In the genomic region with DNA sequence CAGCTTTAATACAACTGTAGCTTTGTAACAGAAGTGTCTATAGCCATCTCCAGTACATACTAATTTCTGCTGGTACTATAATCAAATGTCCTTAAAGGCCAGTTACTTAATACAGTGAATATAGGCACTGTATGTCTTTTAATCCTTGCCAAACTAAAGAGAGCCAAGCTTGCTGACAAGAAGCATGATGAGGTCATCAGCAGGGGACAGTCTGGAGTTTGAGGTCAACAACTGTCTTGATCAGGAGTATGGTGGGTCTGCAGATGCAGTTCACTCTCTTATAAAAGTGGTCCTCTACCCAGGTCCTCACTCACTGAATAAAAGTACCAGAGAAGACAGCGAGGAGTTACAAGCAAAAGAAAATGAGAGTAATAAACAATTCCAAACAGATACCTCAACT, we compare ENCODE assay signal across 26 cellular contexts.
DNase-seq lines count a peak whose midpoint lies in the region; ATAC-seq, FAIRE-seq and TF ChIP-seq lines count a peak whose summit lies in the region.
"Had no signal": no experiment of that assay in that cellular context is flagged by ENCODE, and none has a peak within 500 bp of the region (broad histone marks: within the 10 kb centered on the region; RNA-seq: fewer than 3 reads in every experiment).

No MANE protein-coding gene starts in this region.

- FAIRE-seq in HTR-8/SVneo (lab: Jason Lieb, UNC) = peak; percentile 36
- FAIRE-seq in H1 (lab: Jason Lieb, UNC) = no peak
- FAIRE-seq: A204.1, GM12878, GM12892, GM18507 had no signal

- no peak for TF ChIP-seq POLR2A in H1 (IDR thresholded peaks at IDR 0.05; ENCODE audit: control extremely low read depth in 1 of 2, low read depth in 2 of 2, low read length in 2 of 2)

- H3K9ac ChIP-seq in H1 (replicated peaks in 1 of 4; ENCODE audit: extremely low read depth in 1 of 4, low read depth in 3 of 4, low read length in 3 of 4) = no peak overlapping the region
- H3K9ac ChIP-seq: BLaER1 had no signal

- no peak overlapping the region for H3K4me2 ChIP-seq in H1 (ENCODE audit: insufficient read depth in 1 of 2, low read depth in 2 of 2, low read length in 2 of 2)
- H3K4me2 ChIP-seq: BLaER1 had no signal

- no peaks in the 10 kb centered on the region for H3K9me3 ChIP-seq in H1 (ENCODE audit: insufficient read depth in 2 of 2, low read depth in 1 of 2, low read length in 1 of 2)
- H3K9me3 ChIP-seq in effector memory CD4-positive, alpha-beta T cell (ENCODE audit: control insufficient read depth, low read length) = no peaks in the 10 kb centered on the region
- H3K9me3 ChIP-seq: BE2C had no signal

- no peak overlapping the region for H4K8ac ChIP-seq in H1 (ENCODE audit: extremely low read depth, insufficient read depth, low read length)

- no peak for TF ChIP-seq RAD21 in H1 (IDR thresholded peaks at IDR 0.05 in 1 of 2, conservative IDR thresholded peaks at IDR 0.05 in 1 of 2; ENCODE audit: low read depth in 2 of 2, low read length in 2 of 2)

- no peak overlapping the region for H2BK5ac ChIP-seq in H1 (ENCODE audit: low read depth, low read length)

- TF ChIP-seq EP300 in H1 (IDR thresholded peaks at IDR 0.05; ENCODE audit: borderline replicate concordance in 1 of 2, low read depth in 2 of 2, low read length in 2 of 2) = no peak

- H4K20me1 ChIP-seq in H1 (replicated peaks in 1 of 2; ENCODE audit: control insufficient read depth in 1 of 2, insufficient read depth in 2 of 2, low read length in 2 of 2) = no peaks in the 10 kb centered on the region
- H4K20me1 ChIP-seq: BLaER1 had no signal

- no peak overlapping the region for H2BK12ac ChIP-seq in H1 (ENCODE audit: low read depth, low read length)

- DNase-seq in HFF-Myc (ENCODE audit: extremely low read depth, low read depth) (peak; percentile 1), HTR-8/SVneo (ENCODE audit: insufficient read length, low spot score) (no peak), H1 (ENCODE audit: low read depth in 1 of 2, low spot score in 2 of 2) (no peak), omental fat pad (ENCODE audit: low spot score) (no peak)
- no peak for DNase-seq in effector memory CD4-positive, alpha-beta T cell
- DNase-seq: 8988T; ACHN; BE2C; C1 segment of cervical spinal cord; CD4-positive, alpha-beta memory T cell; CD4-positive, CD25-positive, alpha-beta regulatory T cell; CD8-positive, alpha-beta memory T cell; COR-L47; DMS 273 treated with DMSO at 0.1 percent for 48 hours; DMS153; DMS53; DMS79; DND-41; EL; GDM1 had no signal

- TF ChIP-seq CTCF in HFF-Myc (IDR thresholded peaks at IDR 0.05; ENCODE audit: low read depth, low read length, missing control alignments) (no peak), H1 (IDR thresholded peaks at IDR 0.05; ENCODE audit: control extremely low read depth in 1 of 3, insufficient read depth in 1 of 3, low read depth in 1 of 3, low read length in 3 of 3) (no peak), omental fat pad (IDR thresholded peaks at IDR 0.05) (no peak)

- H3K27ac ChIP-seq in H1 (ENCODE audit: low read depth, low read length) = no peak overlapping the region
- H3K27ac ChIP-seq in effector memory CD4-positive, alpha-beta T cell (ENCODE audit: insufficient read depth, low read length, poor library complexity, severe bottlenecking) = no peak overlapping the region
- H3K27ac ChIP-seq: BLaER1 had no signal

- no peaks in the 10 kb centered on the region for H3K79me2 ChIP-seq in H1 (ENCODE audit: control insufficient read depth in 1 of 2, insufficient read depth in 2 of 2, low read length in 2 of 2)

- POLR2A ChIA-PET in H1 (lab: Charles Lee; ENCODE audit: partially characterized antibody) = no interaction called here

- no peak overlapping the region for H3K23ac ChIP-seq in H1 (ENCODE audit: insufficient read length)

- no peak overlapping the region for H2BK15ac ChIP-seq in H1 (ENCODE audit: low read length)

- no peak overlapping the region for H3K56ac ChIP-seq in H1 (replicated peaks; ENCODE audit: insufficient read length, low read depth, low read length)

- H3K4me3 ChIP-seq in HFF-Myc (replicated peaks; ENCODE audit: low read depth, low read length) = no peak overlapping the region
- H3K4me3 ChIP-seq in H1 (ENCODE audit: extremely low read depth in 1 of 4, insufficient read depth in 2 of 4, low read depth in 3 of 4, low read length in 4 of 4) = no peak overlapping the region
- no peak overlapping the region for H3K4me3 ChIP-seq in effector memory CD4-positive, alpha-beta T cell (ENCODE audit: insufficient read depth, low read depth, low read length, poor library complexity, severe bottlenecking)
- H3K4me3 ChIP-seq: BLaER1, GM12878 had no signal

- CTCF ChIA-PET in H1 (lab: Charles Lee; ENCODE audit: partially characterized antibody) = interaction anchor here (0.6 to 2.2 kb wide), 5 partner anchors 8 to 214 kb away, joined by 3 to 10 read pairs (median 3); no protein-coding TSS in a partner anchor

- H3K18ac ChIP-seq in H1 (ENCODE audit: extremely low read depth, low read length) = no peak overlapping the region

- ATAC-seq in omental fat pad (ENCODE audit: low FRiP score) (no peak), HG03571 (IDR thresholded peaks at IDR 0.05; ENCODE audit: unreplicated experiment) (no peak)
- ATAC-seq: GM12878 had no signal

- H3K4ac ChIP-seq in H1 (replicated peaks; ENCODE audit: insufficient read length, low read depth, low read length) = no peak overlapping the region

- no peaks in the 10 kb centered on the region for H3K27me3 ChIP-seq in H1 (replicated peaks in 1 of 4; ENCODE audit: control insufficient read depth in 3 of 4, extremely low read depth in 1 of 4, insufficient read depth in 3 of 4, low read length in 3 of 4)
- no peaks in the 10 kb centered on the region for H3K27me3 ChIP-seq in effector memory CD4-positive, alpha-beta T cell (replicated peaks; ENCODE audit: control insufficient read depth, insufficient read depth, low read length, poor library complexity, severe bottlenecking)
- H3K27me3 ChIP-seq: BE2C, BLaER1 had no signal

- no peak overlapping the region for H2AK5ac ChIP-seq in H1 (ENCODE audit: low read depth, low read length)

- no peaks in the 10 kb centered on the region for H3K23me2 ChIP-seq in H1 (ENCODE audit: low read depth, low read length)

- no peak overlapping the region for H4K91ac ChIP-seq in H1 (replicated peaks; ENCODE audit: insufficient read length, low read length)

- H4K5ac ChIP-seq in H1 (ENCODE audit: insufficient read length, low read depth, low read length) = no peak overlapping the region

- H2BK120ac ChIP-seq in H1 (replicated peaks; ENCODE audit: low read depth, low read length) = no peak overlapping the region

- no peaks in the 10 kb centered on the region for H3K79me1 ChIP-seq in H1 (ENCODE audit: low read depth, low read length)

- no peak overlapping the region for H2AFZ ChIP-seq in H1 (ENCODE audit: low read length)

- no peaks in the 10 kb centered on the region for H3K4me1 ChIP-seq in H1 (replicated peaks in 1 of 4; ENCODE audit: control insufficient read depth in 3 of 4, insufficient read depth in 4 of 4, low read length in 3 of 4)
- no peaks in the 10 kb centered on the region for H3K4me1 ChIP-seq in effector memory CD4-positive, alpha-beta T cell (ENCODE audit: control insufficient read depth, insufficient read depth, low read length, poor library complexity, severe bottlenecking)
- H3K4me1 ChIP-seq: BE2C, BLaER1 had no signal

- H3K36me3 ChIP-seq in H1 (ENCODE audit: control insufficient read depth in 2 of 4, insufficient read depth in 4 of 4, low read length in 3 of 4) = no peaks in the 10 kb centered on the region
- H3K36me3 ChIP-seq in effector memory CD4-positive, alpha-beta T cell (ENCODE audit: control insufficient read depth, insufficient read depth, low read length) = no peaks in the 10 kb centered on the region
- H3K36me3 ChIP-seq: BE2C, BLaER1 had no signal

- 91% methylated on average over 1 of the region's 1 CpG; no CpG with 5 or more reads in 1 of the 2 experiments for WGBS in H1 (ENCODE audit: extremely low coverage in 1 of 2, insufficient coverage in 1 of 2, insufficient read length in 1 of 2, insufficient replicate concordance in 2 of 2, low coverage in 1 of 2, low lambda C conversion rate in 2 of 2, missing lambda C conversion rate in 1 of 2), 2 experiments

- no peak overlapping the region for H3K14ac ChIP-seq in H1 (ENCODE audit: insufficient read length)

- H2BK20ac ChIP-seq in H1 (ENCODE audit: low read length) = no peak overlapping the region

TF ChIP-seq in H1, 55 proteins besides CTCF, POLR2A, EP300 and RAD21:
- TF ChIP-seq TBP (IDR thresholded peaks at IDR 0.05; ENCODE audit: low read depth, low read length) = no peak
- TF ChIP-seq RNF2 (IDR thresholded peaks at IDR 0.05; ENCODE audit: borderline replicate concordance, low read depth, low read length, missing control alignments, poor library complexity, severe bottlenecking) = no peak
- TF ChIP-seq CREB1 (IDR thresholded peaks at IDR 0.05) = peak; percentile 32; the same call in 1 of the 2 replicates
